Comparison of ENCODE assay signal across 4 cellular contexts in genomic region chr7:159101083-159101395, GRCh38. TPM values are rescaled to one million over a fixed set of nuclear protein-coding genes. Genes with fewer than 3 reads are reported as not detected.
"Had no signal": no experiment of that assay in that cellular context is flagged by ENCODE, and none has a peak within 500 bp of the region (broad histone marks: within the 10 kb centered on the region; RNA-seq: fewer than 3 reads in every experiment).

No MANE protein-coding gene starts in this region.

RNA-seq across cellular contexts. Expression of gene VIPR2, which starts 43.6 kb away (rescaled TPM):
- total RNA-seq: M059J, PC-3, RPMI7951, SK-MEL-5 had no signal
